ENCODE assay signal across 8 cellular contexts in the genomic region with DNA sequence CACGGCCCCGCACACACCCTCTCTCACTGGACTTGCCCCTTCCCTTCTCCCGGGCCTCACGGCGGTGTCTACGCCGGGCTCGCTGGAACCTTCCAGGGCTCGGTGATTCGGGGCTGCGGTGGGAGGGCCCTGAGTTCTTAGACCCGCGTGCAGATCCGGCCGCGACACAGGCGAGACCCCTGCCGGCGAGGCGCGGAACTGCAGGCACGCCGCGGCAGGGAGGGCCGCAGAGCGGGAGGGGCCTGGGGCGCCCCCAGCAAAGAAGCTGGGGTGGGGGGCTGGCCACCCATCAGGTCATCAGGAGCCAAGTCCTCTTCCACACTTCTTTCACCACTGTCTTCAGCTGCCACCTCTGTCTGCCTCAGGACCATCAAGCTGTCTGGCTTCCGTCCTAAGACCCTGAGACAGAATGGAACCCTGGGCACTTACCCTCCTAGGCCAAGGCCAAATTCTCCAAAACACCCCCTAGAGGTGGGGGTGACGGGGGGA.
DNase-seq lines count a peak whose midpoint lies in the region; ATAC-seq, FAIRE-seq and TF ChIP-seq lines count a peak whose summit lies in the region.

No MANE protein-coding gene starts in this region.

- H3K18ac ChIP-seq in trophoblast cell (ENCODE audit: low read length): no peak overlapping the region

- H3K4me3 ChIP-seq in AG09309 (ENCODE audit: control insufficient read depth, low read depth, low read length) (no peak overlapping the region; the same call in 1 of the 2 replicates), RWPE2 (ENCODE audit: severe bottlenecking) (no peak overlapping the region), trophoblast cell (ENCODE audit: low read depth, low read length) (no peak overlapping the region)

- no peak overlapping the region for H3K14ac ChIP-seq in trophoblast cell (ENCODE audit: low read length)

- DNase-seq in AG09309 (ENCODE audit: low read depth): no peak
- DNase-seq in HuH-7 (ENCODE audit: low spot score): peak; percentile 88
- DNase-seq in RWPE2 (ENCODE audit: low spot score): no peak
- DNase-seq in activated gamma-delta T cell treated with anti-CD3 and anti-CD28 coated beads, Interleukin-2, amount 50 U/mL, for 16 hours (ENCODE audit: low read depth): peak; percentile 56
- peak; percentile 77 to 85 for DNase-seq in frontal cortex (ENCODE audit: low spot score in 2 of 2)
- DNase-seq in trophoblast cell: peak; percentile 40 to 73
- DNase-seq in type B pancreatic cell (ENCODE audit: extremely low spot score, unreplicated experiment): peak; percentile 82

- H3K27me3 ChIP-seq in RWPE2 (ENCODE audit: insufficient read depth, poor library complexity, severe bottlenecking) (no peaks in the 10 kb centered on the region), trophoblast cell (ENCODE audit: insufficient read depth, low read length) (no peaks in the 10 kb centered on the region)

- H3K27ac Mint-ChIP-seq in type B pancreatic cell: peak overlapping the region; percentile 67

- peaks cover 45% of the 10 kb centered on the region for H3K4me1 Mint-ChIP-seq in type B pancreatic cell (ENCODE audit: unreplicated experiment)

- no peak overlapping the region for H2AK5ac ChIP-seq in trophoblast cell (ENCODE audit: low read length)

- no peaks in the 10 kb centered on the region for H3K79me2 ChIP-seq in trophoblast cell (ENCODE audit: control insufficient read depth, insufficient read depth, low read length, poor library complexity)

- no peaks in the 10 kb centered on the region for H3K27me3 Mint-ChIP-seq in type B pancreatic cell

- no peaks in the 10 kb centered on the region for H3K36me3 ChIP-seq in RWPE2 (ENCODE audit: low read depth)
- no peaks in the 10 kb centered on the region for H3K36me3 ChIP-seq in trophoblast cell (ENCODE audit: control insufficient read depth in 1 of 2, insufficient read depth in 2 of 2, low read length in 2 of 2)

- H3K23ac ChIP-seq in trophoblast cell (ENCODE audit: low read length): no peak overlapping the region

- no peak overlapping the region for H2BK5ac ChIP-seq in trophoblast cell (ENCODE audit: low read depth, low read length, poor library complexity)

- no peaks in the 10 kb centered on the region for H3K9me3 Mint-ChIP-seq in type B pancreatic cell

- H3K79me1 ChIP-seq in trophoblast cell (ENCODE audit: low read length): peaks cover 9% of the 10 kb centered on the region

- H4K91ac ChIP-seq in trophoblast cell (ENCODE audit: low read depth, low read length): no peak overlapping the region

- no peak overlapping the region for H3K9ac ChIP-seq in trophoblast cell (ENCODE audit: low read length)

- H3K9me3 ChIP-seq in RWPE2 (ENCODE audit: severe bottlenecking) (no peaks in the 10 kb centered on the region), trophoblast cell (ENCODE audit: insufficient read depth, low read depth, low read length) (peaks cover 6% of the 10 kb centered on the region)

- H2BK120ac ChIP-seq in trophoblast cell (ENCODE audit: insufficient read depth, low read length, poor library complexity): no peak overlapping the region

- H4K8ac ChIP-seq in trophoblast cell (ENCODE audit: low read depth, low read length): peak overlapping the region; percentile 8

- no peak overlapping the region for H2BK12ac ChIP-seq in trophoblast cell (ENCODE audit: low read length)

- peak overlapping the region; percentile 54 for H3K4me2 ChIP-seq in trophoblast cell (ENCODE audit: low read length)

- TF ChIP-seq CTCF in AG09309 (IDR thresholded peaks at IDR 0.05; ENCODE audit: control insufficient read depth, insufficient read depth, low read depth, low read length, missing control alignments) (peak; percentile 84), RWPE2 (IDR thresholded peaks at IDR 0.05; ENCODE audit: poor library complexity, severe bottlenecking) (peak; percentile 98), type B pancreatic cell (conservative IDR thresholded peaks at IDR 0.05) (peak; percentile 99)

- FAIRE-seq in frontal cortex (lab: Jason Lieb, UNC): no peak

- H3K27ac ChIP-seq in RWPE2 (ENCODE audit: poor library complexity, severe bottlenecking): no peak overlapping the region
- H3K27ac ChIP-seq in trophoblast cell (ENCODE audit: low read depth, low read length): no peak overlapping the region

- WGBS in trophoblast cell (ENCODE audit: extremely low coverage, insufficient coverage, insufficient read length): no CpG with 5 or more reads among the region's 29 CpGs

- peaks cover 6% of the 10 kb centered on the region for H3K36me3 Mint-ChIP-seq in type B pancreatic cell

- peak overlapping the region; percentile 19 for H3K4me3 Mint-ChIP-seq in type B pancreatic cell

- peaks cover 17% of the 10 kb centered on the region for H3K4me1 ChIP-seq in RWPE2 (ENCODE audit: insufficient read depth, poor library complexity, severe bottlenecking)
- H3K4me1 ChIP-seq in trophoblast cell (ENCODE audit: control insufficient read depth in 1 of 2, insufficient read depth in 2 of 2, low read length in 2 of 2): peaks cover 19 to 22% of the 10 kb centered on the region in 2 experiments

- H3K4ac ChIP-seq in trophoblast cell (ENCODE audit: low read depth, low read length): no peak overlapping the region

- ATAC-seq in GM19043 (IDR thresholded peaks at IDR 0.05; ENCODE audit: low read depth, unreplicated experiment) (peak; percentile 81), RWPE2 (ENCODE audit: low read depth) (peak; percentile 62)

- H4K12ac ChIP-seq in trophoblast cell (ENCODE audit: low read depth, low read length): no peak overlapping the region

- no peak overlapping the region for H2AFZ ChIP-seq in trophoblast cell (ENCODE audit: insufficient read depth, low read length, poor library complexity)

Comparison
In these comparisons a context has a peak if more than half of its experiments do, and no peak if none do; other contexts are left out.
1. DNase-seq: peak in HuH-7 (single experiment), activated gamma-delta T cell treated with anti-CD3 and anti-CD28 coated beads, Interleukin-2, amount 50 U/mL, for 16 hours (single experiment), frontal cortex (2 of 2), trophoblast cell (2 of 2) and type B pancreatic cell (single experiment); none in AG09309 (single experiment) and RWPE2 (single experiment).
2. Peak in every context shown above with its lines, with median percentiles within 50 percentile points of each other: CTCF ChIP-seq.